In genomic region chrX:13711141-13711540, GRCh38 we compare ENCODE assay signal across 11 cellular contexts. TPM values are rescaled to one million over a fixed set of nuclear protein-coding genes. Genes with fewer than 3 reads are reported as not detected.
DNase-seq lines count a peak whose midpoint lies in the region; ATAC-seq lines count a peak whose summit lies in the region.
"Had no signal": no experiment of that assay in that cellular context is flagged by ENCODE, and none has a peak within 500 bp of the region (broad histone marks: within the 10 kb centered on the region; RNA-seq: fewer than 3 reads in every experiment).

No MANE protein-coding gene starts in this region.

- peaks cover 12% of the 10 kb centered on the region for H3K4me1 Mint-ChIP-seq in activated naive CD8-positive, alpha-beta T cell (ENCODE audit: low read depth)

- DNase-seq in left ventricle myocardium superior, result no peak
- DNase-seq in Right ventricle myocardium superior, result no peak
- no peak for DNase-seq in left colon
- DNase-seq in NCI-H2227 (lab: John Stamatoyannopoulos, UW; ENCODE audit: unreplicated experiment), result no peak
- DNase-seq: DMS79, NCI-H1092 treated with DMSO at 0.1 percent for 48 hours, NCI-H2081 treated with DMSO at 0.1 percent for 48 hours had no signal

- peak overlapping the region; percentile 72 for H3K27ac Mint-ChIP-seq in activated naive CD8-positive, alpha-beta T cell

- no peaks in the 10 kb centered on the region for H3K27me3 Mint-ChIP-seq in activated naive CD8-positive, alpha-beta T cell

- intact Hi-C loops in left ventricle myocardium superior (cut with micrococcal nuclease) (no loop called here), Right ventricle myocardium superior (cut with DNase I) (no loop called here), left colon (cut with DNase I, micrococcal nuclease) (no loop called here)

- no peaks in the 10 kb centered on the region for H3K9me3 Mint-ChIP-seq in activated naive CD8-positive, alpha-beta T cell (ENCODE audit: low read depth)

- H3K36me3 Mint-ChIP-seq in activated naive CD8-positive, alpha-beta T cell, result no peaks in the 10 kb centered on the region

- ATAC-seq in left ventricle myocardium superior (peak; percentile 26), Right ventricle myocardium superior (ENCODE audit: poor library complexity) (no peak), left colon (peak; percentile 54), GM18873 (IDR thresholded peaks at IDR 0.05; ENCODE audit: low FRiP score, unreplicated experiment) (no peak), HG02885 (IDR thresholded peaks at IDR 0.05; ENCODE audit: poor library complexity, unreplicated experiment) (no peak)
- ATAC-seq: Panc1 had no signal

- H3K4me3 Mint-ChIP-seq in activated naive CD8-positive, alpha-beta T cell, result no peak overlapping the region

RNA-seq across cellular contexts. Expression of gene RAB9A, which starts 22.2 kb away (rescaled TPM):
- total RNA-seq in left ventricle myocardium superior, result 25.1 TPM
- 22.6 TPM for total RNA-seq in Right ventricle myocardium superior
- total RNA-seq in left colon, result 10 to 100 TPM; 28.0 to 70.6 TPM

RNA-seq across cellular contexts. Expression of gene TRAPPC2, which starts 23.3 kb away (rescaled TPM):
- total RNA-seq in left ventricle myocardium superior, result 6.3 TPM
- 6.8 TPM for total RNA-seq in Right ventricle myocardium superior
- total RNA-seq in left colon, result 10 to 100 TPM; 21.7 TPM

RNA-seq across cellular contexts. Expression of gene OFD1, which starts 23.4 kb away (rescaled TPM):
- 7.9 TPM for total RNA-seq in left ventricle myocardium superior
- 7.0 TPM for total RNA-seq in Right ventricle myocardium superior
- total RNA-seq in left colon, result 10 to 100 TPM; 27.7 to 36.3 TPM

RNA-seq across cellular contexts. Expression of gene TCEANC, which starts 58.2 kb away (rescaled TPM):
- total RNA-seq in left ventricle myocardium superior (5.9 TPM), Right ventricle myocardium superior (7.3 TPM), left colon (1 to 10 TPM; 2.2 to 4.3 TPM)

Comparison
In these comparisons a context has a peak if more than half of its experiments do, and no peak if none do; other contexts are left out.
1. ATAC-seq: peak in left ventricle myocardium superior (single experiment) and left colon (single experiment); none in Right ventricle myocardium superior (single experiment), GM18873 (single experiment) and HG02885 (single experiment).